24 cellular contexts compared by ENCODE assay signal in genomic region chr6:29491574-29491973, GRCh38. TPM values are rescaled to one million over a fixed set of nuclear protein-coding genes. Genes with fewer than 3 reads are reported as not detected.
"Had no signal": no experiment of that assay in that cellular context is flagged by ENCODE, and none has a peak within 500 bp of the region (broad histone marks: within the 10 kb centered on the region; RNA-seq: fewer than 3 reads in every experiment).

No MANE protein-coding gene starts in this region.

- DNase-seq: Karpas-422, KG1, MM.1S, NCI-H1048, NCI-H1105, NCI-H1417, NCI-H1436 treated with DMSO at 0.1 percent for 48 hours, NCI-H1694, NCI-H187 treated with DMSO at 0.1 percent for 48 hours, NCI-H2029 treated with DMSO at 0.1 percent for 48 hours, NCI-H2227 treated with DMSO at 0.1 percent for 48 hours, NCI-H524, NCI-H526 treated with DMSO at 0.1 percent for 48 hours, NCI-H774, PC-3, SHP77, SK-N-SH, SW 1271 had no signal

- H3K27ac ChIP-seq: RWPE1 had no signal

- ATAC-seq: Panc1, PC-3 had no signal

- H3K9ac ChIP-seq: SK-N-SH had no signal

- H3K9me3 ChIP-seq: SK-N-SH had no signal

- H3K9me2 ChIP-seq: SK-N-SH had no signal

- H3K4me2 ChIP-seq: SK-N-SH had no signal

RNA-seq across cellular contexts. Expression of gene MAS1L, which starts 3.8 kb away (rescaled TPM):
- total RNA-seq: HT-29, M059J, NCI-H460, PC-3, SK-MEL-5 had no signal

RNA-seq across cellular contexts. Expression of gene OR2H1, which starts 34.6 kb away (rescaled TPM):
- total RNA-seq: HT-29, M059J, NCI-H460, PC-3, SK-MEL-5 had no signal

RNA-seq across cellular contexts. Expression of gene OR11A1, which starts 34.7 kb away (rescaled TPM):
- total RNA-seq: HT-29, M059J, NCI-H460, PC-3, SK-MEL-5 had no signal

RNA-seq across cellular contexts. Expression of gene OR10C1, which starts 52.5 kb away (rescaled TPM):
- total RNA-seq: HT-29, M059J, NCI-H460, PC-3, SK-MEL-5 had no signal
